Comparison of ENCODE assay signal across 6 cellular contexts in the genomic region with DNA sequence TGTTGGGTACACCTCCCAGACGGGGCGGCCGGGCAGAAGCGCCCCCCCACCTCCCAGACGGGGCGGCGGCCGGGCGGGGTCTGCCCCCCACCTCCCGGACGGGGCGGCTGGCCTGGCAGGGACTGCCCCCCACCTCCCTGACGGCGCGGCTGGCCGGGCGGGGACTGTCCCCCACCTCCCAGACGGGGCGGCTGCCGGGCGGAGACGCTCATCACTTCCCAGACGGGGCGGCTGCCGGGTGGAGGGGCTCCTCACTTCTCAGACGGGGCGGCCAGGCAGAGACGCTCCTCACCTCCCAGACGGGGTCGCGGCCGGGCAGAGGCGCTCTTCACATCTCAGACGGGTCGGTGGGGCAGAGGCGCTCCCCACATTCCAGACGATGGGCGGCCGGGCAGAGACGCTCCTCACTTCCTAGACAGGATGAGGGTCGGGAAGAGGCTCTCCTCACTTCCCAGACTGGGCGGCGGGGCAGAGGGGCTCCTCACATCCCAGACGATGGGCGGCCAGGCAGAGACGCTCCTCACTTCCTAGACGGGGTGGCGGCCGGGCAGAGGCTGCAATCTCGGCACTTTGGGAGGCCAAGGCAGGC. TPM values are rescaled to one million over a fixed set of nuclear protein-coding genes. Genes with fewer than 3 reads are reported as not detected.
DNase-seq lines count a peak whose midpoint lies in the region; ATAC-seq, FAIRE-seq and TF ChIP-seq lines count a peak whose summit lies in the region.
"Not testable (repeated sequence)": the region's sequence is repeated elsewhere in the genome, so short reads cannot be mapped to it uniquely, and the experiment has no call there.

No MANE protein-coding gene starts in this region.

- not testable (repeated sequence) for H3K9me3 Mint-ChIP-seq in activated CD4-positive, alpha-beta T cell treated with anti-CD3 and anti-CD28 coated beads, Interleukin-2, amount 10 ng/mL, durations not matched to agents 24 days and 14 days; chondrocyte (ENCODE audit: low read depth)

- not testable (repeated sequence) for H3K36me3 Mint-ChIP-seq in activated CD4-positive, alpha-beta T cell treated with anti-CD3 and anti-CD28 coated beads, Interleukin-2, amount 10 ng/mL, durations not matched to agents 24 days and 14 days (ENCODE audit: low read depth); chondrocyte (ENCODE audit: low read depth)

- H3K4me3 ChIP-seq in Panc1 (ENCODE audit: low read depth in 2 of 2, low read length in 2 of 2); kidney (ENCODE audit: low read length in 2 of 2); spleen: not testable (repeated sequence)

- not testable (repeated sequence) for ATAC-seq in Panc1

- H3K27me3 ChIP-seq in Panc1 (ENCODE audit: control insufficient read depth, insufficient read depth, low read length); spleen (replicated peaks in 1 of 7): not testable (repeated sequence)

- BruUV-seq in Panc1 (replicated peaks; lab: Mats Ljungman, UMichigan): not testable (repeated sequence)

- CTCF ChIA-PET in Panc1 (lab: Charles Lee): not testable (repeated sequence)

- not testable (repeated sequence) for TF ChIP-seq POLR2A in spleen (IDR thresholded peaks at IDR 0.05)

- H3K4me1 ChIP-seq in Panc1 (ENCODE audit: control insufficient read depth, insufficient read depth, low read length): peaks cover 77% of the 10 kb centered on the region
- not testable (repeated sequence) for H3K4me1 ChIP-seq in kidney (ENCODE audit: control insufficient read depth in 1 of 2, insufficient read depth in 1 of 2, low read depth in 1 of 2, low read length in 2 of 2)
- peaks cover 0 to 56% (median 20%) of the 10 kb centered on the region in 6 donors for H3K4me1 ChIP-seq in spleen

- not testable (repeated sequence) for H3K9ac ChIP-seq in kidney (ENCODE audit: low read length in 2 of 2)

- in situ Hi-C loops in Panc1 (cut with HindIII; ENCODE audit: low pct_unique_long_range_greater_than_20kb, low sequenced_read_pairs): not testable (repeated sequence)

- peak overlapping the region; percentile 97 for H3K27ac ChIP-seq in 22Rv1
- peak overlapping the region; percentile 99; the same call in 1 of the 2 replicates for H3K27ac ChIP-seq in Panc1 (ENCODE audit: low read length)
- H3K27ac ChIP-seq in kidney (ENCODE audit: low read depth in 2 of 2, low read length in 2 of 2); spleen: not testable (repeated sequence)

- H3K36me3 ChIP-seq in Panc1 (ENCODE audit: control insufficient read depth, insufficient read depth, low read length); kidney (ENCODE audit: control insufficient read depth in 1 of 2, insufficient read depth in 2 of 2, low read length in 2 of 2); spleen: not testable (repeated sequence)

- H3K4me3 Mint-ChIP-seq in activated CD4-positive, alpha-beta T cell treated with anti-CD3 and anti-CD28 coated beads, Interleukin-2, amount 10 ng/mL, durations not matched to agents 24 days and 14 days; chondrocyte (ENCODE audit: unreplicated experiment): not testable (repeated sequence)

- not testable (repeated sequence) for DNase-seq in Panc1 (ENCODE audit: low read depth, low spot score)
- DNase-seq in activated CD4-positive, alpha-beta T cell treated with anti-CD3 and anti-CD28 coated beads, Interleukin-2, amount 10 ng/mL, durations not matched to agents 24 days and 14 days: peak; percentile 41
- DNase-seq in chondrocyte (ENCODE audit: low spot score): peak; percentile 76
- peak; percentile 62 for DNase-seq in kidney
- peak; percentile 63 for DNase-seq in spleen

- not testable (repeated sequence) for TF ChIP-seq CTCF in 22Rv1 (IDR thresholded peaks at IDR 0.05); Panc1 (IDR thresholded peaks at IDR 0.05); chondrocyte (IDR thresholded peaks at IDR 0.05); kidney (IDR thresholded peaks at IDR 0.05; ENCODE audit: borderline replicate concordance, extremely low read depth, insufficient read depth); spleen (IDR thresholded peaks at IDR 0.05 in 8 of 11, conservative IDR thresholded peaks at IDR 0.05 in 3 of 11)

- peaks cover 13% of the 10 kb centered on the region for H3K4me1 Mint-ChIP-seq in activated CD4-positive, alpha-beta T cell treated with anti-CD3 and anti-CD28 coated beads, Interleukin-2, amount 10 ng/mL, durations not matched to agents 24 days and 14 days
- H3K4me1 Mint-ChIP-seq in chondrocyte (ENCODE audit: low read depth): peaks cover 63% of the 10 kb centered on the region

- intact Hi-C loops in Panc1 (cut with micrococcal nuclease; ENCODE audit: unreplicated experiment): loop anchor here (5.0 kb wide), 1 partner anchor 69 kb away; no protein-coding TSS in a partner anchor
- intact Hi-C loops in activated CD4-positive, alpha-beta T cell treated with anti-CD3 and anti-CD28 coated beads, Interleukin-2, amount 10 ng/mL, durations not matched to agents 24 days and 14 days (cut with micrococcal nuclease); kidney (cut with DNase I); spleen (cut with DNase I; ENCODE audit: low total_unique reads): not testable (repeated sequence)

- H3K27me3 Mint-ChIP-seq in activated CD4-positive, alpha-beta T cell treated with anti-CD3 and anti-CD28 coated beads, Interleukin-2, amount 10 ng/mL, durations not matched to agents 24 days and 14 days; chondrocyte (ENCODE audit: low read depth): not testable (repeated sequence)

- 91 to 98% (median 97%) methylated on average over 28 to 47 of the region's 50 CpGs for WGBS in spleen, 5 donors

- POLR2A ChIA-PET in Panc1 (lab: Charles Lee): interaction anchor here (0.6 kb wide), 1 partner anchor 31 kb away, joined by 6 read pairs; no protein-coding TSS in a partner anchor

- FAIRE-seq in kidney (lab: Jason Lieb, UNC): not testable (repeated sequence)

- not testable (repeated sequence) for H3K27ac Mint-ChIP-seq in activated CD4-positive, alpha-beta T cell treated with anti-CD3 and anti-CD28 coated beads, Interleukin-2, amount 10 ng/mL, durations not matched to agents 24 days and 14 days; chondrocyte (ENCODE audit: unreplicated experiment)

- H3K9me3 ChIP-seq in Panc1 (ENCODE audit: control insufficient read depth, insufficient read depth, low read depth, low read length); kidney (ENCODE audit: control insufficient read depth in 1 of 2, low read length in 2 of 2); spleen: not testable (repeated sequence)

RNA-seq across cellular contexts. Expression of a gene that starts 15.1 kb away (rescaled TPM):
- total RNA-seq in Panc1 (2021; ENCODE audit: unreplicated experiment) (156 TPM), chondrocyte (26.0 to 36.6 TPM (median 26.4 TPM) in 3 replicates), kidney (25.6 TPM), spleen (10 to 100 TPM; 20.3 to 28.5 (median 21.7) TPM)
- polyA plus RNA-seq in Panc1 (2012; ENCODE audit: insufficient read length): 83.0 TPM
- total RNA-seq in activated CD4-positive, alpha-beta T cell treated with anti-CD3 and anti-CD28 coated beads, Interleukin-2, amount 10 ng/mL, durations not matched to agents 24 days and 14 days: 25.9 and 26.7 TPM in 2 replicates
- polyA plus RNA-seq in kidney (ENCODE audit: insufficient read depth, low read depth, low replicate concordance) (3.8 TPM), spleen (1 to 10 TPM; 7.6 to 8.7 (median 8.0) TPM)
